In genomic region chr7:51789494-51789893, GRCh38 we compare ENCODE assay signal across 14 cellular contexts.
DNase-seq lines count a peak whose midpoint lies in the region; ATAC-seq, FAIRE-seq and TF ChIP-seq lines count a peak whose summit lies in the region.
"Had no signal": no experiment of that assay in that cellular context is flagged by ENCODE, and none has a peak within 500 bp of the region (broad histone marks: within the 10 kb centered on the region; RNA-seq: fewer than 3 reads in every experiment).

No MANE protein-coding gene starts in this region.

- no peak overlapping the region for H3K4ac ChIP-seq in H9 (ENCODE audit: low read depth, low read length)

- no peaks in the 10 kb centered on the region for H3K23me2 ChIP-seq in H9 (ENCODE audit: insufficient read length, low read depth, low read length, poor library complexity, severe bottlenecking)

- H4K5ac ChIP-seq in H9 (ENCODE audit: insufficient read length, low read depth, low read length): no peak overlapping the region

- no peak overlapping the region for H3K14ac ChIP-seq in H9 (ENCODE audit: insufficient read depth, low read length)

- ATAC-seq in Panc1 (no peak), GM19395 (IDR thresholded peaks at IDR 0.05; ENCODE audit: unreplicated experiment) (no peak)
- ATAC-seq: lower lobe of right lung had no signal

- intact Hi-C loops in Panc1 (cut with micrococcal nuclease; ENCODE audit: unreplicated experiment): no loop called here

- peak overlapping the region in 2 of 3 experiments; percentile 52 to 61; a peak in 1 of 7 replicates for H3K27ac Mint-ChIP-seq in H9
- H3K27ac Mint-ChIP-seq: activated T-cell treated with anti-CD3 and anti-CD28 coated beads, Interleukin-2, amount 50 U/mL, for 24 hours; CD4-positive, CD25-positive, alpha-beta regulatory T cell had no signal

- H2BK15ac ChIP-seq in H9 (ENCODE audit: low read depth, low read length): no peak overlapping the region

- H3K27ac ChIP-seq in H9 (ENCODE audit: insufficient read length, low read depth, low read length): no peak overlapping the region
- H3K27ac ChIP-seq in Panc1 (ENCODE audit: low read length): no peak overlapping the region
- H3K27ac ChIP-seq: colonic mucosa, lower lobe of right lung had no signal

- H3K27me3 ChIP-seq in H9 (ENCODE audit: insufficient read depth, low read length) (no peaks in the 10 kb centered on the region), Panc1 (ENCODE audit: control insufficient read depth, insufficient read depth, low read length) (no peaks in the 10 kb centered on the region)
- H3K27me3 ChIP-seq: colonic mucosa had no signal

- no peaks in the 10 kb centered on the region for H3K27me3 Mint-ChIP-seq in H9 (ENCODE audit: low read depth)
- H3K27me3 Mint-ChIP-seq: activated T-cell treated with anti-CD3 and anti-CD28 coated beads, Interleukin-2, amount 50 U/mL, for 24 hours; CD4-positive, CD25-positive, alpha-beta regulatory T cell had no signal

- POLR2A ChIA-PET in Panc1 (lab: Charles Lee): no interaction called here

- no peak overlapping the region for H3K4me2 ChIP-seq in H9 (ENCODE audit: insufficient read depth, insufficient read length, low read length)

- H3T11ph ChIP-seq in H9 (ENCODE audit: low read length): no peak overlapping the region

- H3K9ac ChIP-seq in H9 (ENCODE audit: extremely low read depth, insufficient read length, low read length): no peak overlapping the region

- H2BK20ac ChIP-seq in H9 (ENCODE audit: low read depth, low read length, poor library complexity, severe bottlenecking): no peak overlapping the region

- no peak overlapping the region for H4K8ac ChIP-seq in H9 (replicated peaks; ENCODE audit: insufficient read length, low read depth, low read length)

- no peak overlapping the region for H3K18ac ChIP-seq in H9 (ENCODE audit: insufficient read length, low read depth, low read length)

- in situ Hi-C loops in Panc1 (cut with HindIII; ENCODE audit: low pct_unique_long_range_greater_than_20kb, low sequenced_read_pairs): no loop called here

- no peak overlapping the region for H4K91ac ChIP-seq in H9 (ENCODE audit: insufficient read length, low read depth, low read length)

- no peaks in the 10 kb centered on the region for H3K4me1 ChIP-seq in H9 (ENCODE audit: insufficient read depth, low read length)
- H3K4me1 ChIP-seq in Panc1 (ENCODE audit: control insufficient read depth, insufficient read depth, low read length): no peaks in the 10 kb centered on the region
- H3K4me1 ChIP-seq: colonic mucosa, lower lobe of right lung had no signal

- no peak overlapping the region for H2BK120ac ChIP-seq in H9 (ENCODE audit: low read depth, low read length, poor library complexity, severe bottlenecking)

- H2BK5ac ChIP-seq in H9 (ENCODE audit: insufficient read length, low read length): no peak overlapping the region

- no TSS peak for BruUV-seq in Panc1 (replicated peaks; lab: Mats Ljungman, UMichigan)

- H3K23ac ChIP-seq in H9 (ENCODE audit: insufficient read length, low read depth, low read length): no peak overlapping the region

- no peak overlapping the region for H2BK12ac ChIP-seq in H9 (ENCODE audit: insufficient read length, low read depth, low read length)

- FAIRE-seq in D721Med (lab: Jason Lieb, UNC): no peak
- FAIRE-seq: HTR-8/SVneo had no signal

- no peak overlapping the region for H2AFZ ChIP-seq in H9 (ENCODE audit: low read length)

- TF ChIP-seq CTCF in D721Med (IDR thresholded peaks at IDR 0.05; ENCODE audit: insufficient read depth, missing control alignments) (peak; percentile 35), H9 (conservative IDR thresholded peaks at IDR 0.05) (peak; percentile 71), Panc1 (IDR thresholded peaks at IDR 0.05) (peak; percentile 24; the same call in 1 of the 2 replicates)

- H3K9me3 Mint-ChIP-seq in H9: peaks cover 0 to 2% of the 10 kb centered on the region in 2 experiments; a peak in 2 of 5 replicates

- no peak overlapping the region for H3K4me3 ChIP-seq in Panc1 (ENCODE audit: low read depth in 2 of 2, low read length in 2 of 2)
- H3K4me3 ChIP-seq: colonic mucosa, lower lobe of right lung had no signal

- no peaks in the 10 kb centered on the region for H3K79me2 ChIP-seq in H9 (ENCODE audit: insufficient read depth, low read length)

- no peaks in the 10 kb centered on the region for H3K36me3 ChIP-seq in Panc1 (ENCODE audit: control insufficient read depth, insufficient read depth, low read length)
- H3K36me3 ChIP-seq: colonic mucosa, lower lobe of right lung had no signal

- no peaks in the 10 kb centered on the region for H3K9me3 ChIP-seq in H9 (ENCODE audit: control insufficient read depth, low read depth, low read length)
- no peaks in the 10 kb centered on the region; the same call in 1 of the 2 replicates for H3K9me3 ChIP-seq in Panc1 (ENCODE audit: control insufficient read depth, insufficient read depth, low read depth, low read length)
- H3K9me3 ChIP-seq: colonic mucosa, lower lobe of right lung had no signal

- H3K56ac ChIP-seq in H9 (ENCODE audit: insufficient read length, low read depth, low read length): no peak overlapping the region

- no peaks in the 10 kb centered on the region for H4K20me1 ChIP-seq in H9 (ENCODE audit: control insufficient read depth, insufficient read depth, insufficient read length)

- no peaks in the 10 kb centered on the region for H3K36me3 Mint-ChIP-seq in H9 (ENCODE audit: insufficient read depth in 1 of 3, low read depth in 3 of 3)
- H3K36me3 Mint-ChIP-seq: CD4-positive, CD25-positive, alpha-beta regulatory T cell had no signal

- no peak overlapping the region for H2AK5ac ChIP-seq in H9 (ENCODE audit: insufficient read length, low read length)

- DNase-seq in D721Med (ENCODE audit: insufficient read length, low spot score): no peak
- DNase-seq in H9: no peak
- DNase-seq in Panc1 (ENCODE audit: low read depth, low spot score): no peak
- peak; percentile 45 for DNase-seq in iPS-NIHi11 (ENCODE audit: low spot score)
- DNase-seq in NCI-H1930 (lab: John Stamatoyannopoulos, UW): no peak
- DNase-seq in activated T-cell treated with anti-CD3 and anti-CD28 coated beads for 4 hours: no peak
- DNase-seq: activated CD4-positive, alpha-beta T cell treated with anti-CD3 and anti-CD28 coated beads for 1 hour; activated T-cell treated with anti-CD3 and anti-CD28 coated beads, Interleukin-2, amount 50 U/mL, for 24 hours; CD4-positive, CD25-positive, alpha-beta regulatory T cell; colonic mucosa; lower lobe of right lung; NCI-H526 treated with DMSO at 0.1 percent for 48 hours had no signal

- no peak overlapping the region for H3K4me3 Mint-ChIP-seq in H9
- H3K4me3 Mint-ChIP-seq: activated T-cell treated with anti-CD3 and anti-CD28 coated beads, Interleukin-2, amount 50 U/mL, for 24 hours; CD4-positive, CD25-positive, alpha-beta regulatory T cell had no signal

- no peaks in the 10 kb centered on the region for H3K79me1 ChIP-seq in H9 (ENCODE audit: insufficient read depth, low read depth, low read length, poor library complexity, severe bottlenecking)

- CTCF ChIA-PET in Panc1 (lab: Charles Lee): no interaction called here

- H3K4me1 Mint-ChIP-seq in H9: peaks cover 3 to 4% of the 10 kb centered on the region in 2 experiments
- H3K4me1 Mint-ChIP-seq: CD4-positive, CD25-positive, alpha-beta regulatory T cell had no signal
